ENCODE assay signal across 9 cellular contexts in genomic region chr9:136244776-136245193, GRCh38. TPM values are rescaled to one million over a fixed set of nuclear protein-coding genes. Genes with fewer than 3 reads are reported as not detected.
DNase-seq lines count a peak whose midpoint lies in the region; ATAC-seq and TF ChIP-seq lines count a peak whose summit lies in the region.
"Had no signal": no experiment of that assay in that cellular context is flagged by ENCODE, and none has a peak within 500 bp of the region (broad histone marks: within the 10 kb centered on the region; RNA-seq: fewer than 3 reads in every experiment).

No MANE protein-coding gene starts in this region.

- H3K36me3 ChIP-seq in adrenal gland (replicated peaks in 1 of 2) = no peaks in the 10 kb centered on the region
- H3K36me3 ChIP-seq in right lobe of liver = no peaks in the 10 kb centered on the region
- H3K36me3 ChIP-seq in tibial artery = no peaks in the 10 kb centered on the region
- H3K36me3 ChIP-seq in aorta (ENCODE audit: control insufficient read depth in 1 of 2, insufficient read depth in 2 of 2, low read length in 1 of 2) = no peaks in the 10 kb centered on the region

- H3K4me3 ChIP-seq in adrenal gland (peak overlapping the region; percentile 1 to 69 (median 44)), right lobe of liver (peak overlapping the region; percentile 71 to 87 (median 74)), tibial artery (peak overlapping the region; percentile 74), aorta (ENCODE audit: low read length in 2 of 2) (peak overlapping the region in 1 of 2 donors; percentile 74)

- no peaks in the 10 kb centered on the region for H3K9me3 Mint-ChIP-seq in activated T-cell treated with anti-CD3 and anti-CD28 coated beads, Interleukin-2, amount 50 U/mL, for 4 hours

- H3K4me1 Mint-ChIP-seq in activated T-cell treated with anti-CD3 and anti-CD28 coated beads, Interleukin-2, amount 50 U/mL, for 4 hours (ENCODE audit: low read depth) = peaks cover 42% of the 10 kb centered on the region

- TF ChIP-seq CTCF in adrenal gland (IDR thresholded peaks at IDR 0.05) (no peak), right lobe of liver (IDR thresholded peaks at IDR 0.05) (no peak), tibial artery (IDR thresholded peaks at IDR 0.05) (no peak), GM20000 (IDR thresholded peaks at IDR 0.05; ENCODE audit: extremely low read depth, missing control alignments) (no peak)

- no peaks in the 10 kb centered on the region for H3K27me3 Mint-ChIP-seq in activated T-cell treated with anti-CD3 and anti-CD28 coated beads, Interleukin-2, amount 50 U/mL, for 4 hours (ENCODE audit: low read depth)

- H3K27me3 ChIP-seq in adrenal gland (no peaks in the 10 kb centered on the region), right lobe of liver (no peaks in the 10 kb centered on the region), tibial artery (no peaks in the 10 kb centered on the region), aorta (ENCODE audit: control insufficient read depth in 1 of 2, insufficient read depth in 2 of 2, low read length in 1 of 2) (no peaks in the 10 kb centered on the region)

- H3K4me3 Mint-ChIP-seq in activated T-cell treated with anti-CD3 and anti-CD28 coated beads, Interleukin-2, amount 50 U/mL, for 4 hours = peak overlapping the region; percentile 98

- 12 to 19% (median 16%) methylated on average over 7 of the region's 7 CpGs for WGBS in adrenal gland, 4 donors
- WGBS in right lobe of liver (ENCODE audit: insufficient coverage, low coverage, low lambda C conversion rate, missing lambda C conversion rate) = 11% methylated on average over 7 of the region's 7 CpGs
- WGBS in aorta, 2 donors = 11 to 12% methylated on average over 7 of the region's 7 CpGs

- peaks cover 10% of the 10 kb centered on the region for H3K36me3 Mint-ChIP-seq in activated T-cell treated with anti-CD3 and anti-CD28 coated beads, Interleukin-2, amount 50 U/mL, for 4 hours (ENCODE audit: insufficient read depth)

- intact Hi-C loops in adrenal gland (cut with DNase I) = no loop called here
- intact Hi-C loops in right lobe of liver (cut with DNase I) = no loop called here
- intact Hi-C loops in tibial artery (cut with DNase I; ENCODE audit: low total_unique reads) = loop anchor here (10.0 kb wide), 1 partner anchor 280 kb away; the partner anchor contains the start of gene UBAC1
- intact Hi-C loops in aorta (cut with DNase I) = loop anchor here in 1 of 2 donors (10.0 kb wide), 2 partner anchors 280 to 340 kb away; partner anchors contain the start of genes CAMSAP1 and UBAC1

- TF ChIP-seq POLR2A in adrenal gland (IDR thresholded peaks at IDR 0.05) (no peak), right lobe of liver (IDR thresholded peaks at IDR 0.05) (no peak)

- ATAC-seq in activated T-cell treated with anti-CD3 and anti-CD28 coated beads, Interleukin-2, amount 50 U/mL, for 4 hours = no peak
- ATAC-seq in right lobe of liver (no peak), aorta (ENCODE audit: low FRiP score) (no peak)

- H3K27ac ChIP-seq in adrenal gland (no peak overlapping the region), right lobe of liver (no peak overlapping the region), tibial artery (peak overlapping the region in 1 of 2 donors; percentile 46), aorta (ENCODE audit: low read depth in 1 of 2, low read length in 2 of 2) (no peak overlapping the region)

- H3K9me3 ChIP-seq in adrenal gland (replicated peaks in 1 of 3) (no peaks in the 10 kb centered on the region), right lobe of liver (no peaks in the 10 kb centered on the region), tibial artery (no peaks in the 10 kb centered on the region), aorta (ENCODE audit: control insufficient read depth, low read length) (no peaks in the 10 kb centered on the region)

- H3K4me1 ChIP-seq in adrenal gland (replicated peaks in 1 of 2) (peaks cover 12 to 26% of the 10 kb centered on the region in 2 donors), right lobe of liver (peaks cover 0 to 16% (median 4%) of the 10 kb centered on the region in 4 donors), tibial artery (peaks cover 0 to 14% (median 9%) of the 10 kb centered on the region in 4 donors), aorta (ENCODE audit: control insufficient read depth in 1 of 2, insufficient read depth in 2 of 2, low read length in 2 of 2) (no peaks in the 10 kb centered on the region)

- no peak for DNase-seq in activated T-cell treated with anti-CD3 and anti-CD28 coated beads, Interleukin-2, amount 50 U/mL, for 4 hours
- no peak for DNase-seq in activated T-cell treated with anti-CD3 and anti-CD28 coated beads, Interleukin-2, amount 50 U/mL, for 1 hour
- DNase-seq in adrenal gland = no peak
- no peak for DNase-seq in right lobe of liver
- no peak for DNase-seq in tibial artery
- no peak for DNase-seq in GM20000 (ENCODE audit: low spot score)
- no peak for DNase-seq in aorta
- no peak for DNase-seq in NCI-H146 treated with DMSO at 0.1 percent for 48 hours (lab: John Stamatoyannopoulos, UW; ENCODE audit: unreplicated experiment)

RNA-seq across cellular contexts. Expression of gene QSOX2, which starts 0.8 kb away (rescaled TPM):
- 10 to 100 TPM; 26.9 to 30.3 (median 27.5) TPM for total RNA-seq in activated T-cell treated with anti-CD3 and anti-CD28 coated beads, Interleukin-2, amount 50 U/mL, for 4 hours
- total RNA-seq in adrenal gland (10 to 100 TPM in 4 of 8 donors, 1 to 10 TPM in 4; 6.4 to 14.3 (median 10.6) TPM), right lobe of liver (1 to 10 TPM; 2.9 to 8.7 (median 6.4) TPM), aorta (1 to 10 TPM; 6.8 to 7.9 TPM)
- polyA plus RNA-seq in adrenal gland (10 to 100 TPM in 1 of 3 donors, 1 to 10 TPM in 2; 7.1 to 11.4 (median 7.6) TPM), aorta (1 to 10 TPM; 1.0 to 5.7 TPM)

RNA-seq across cellular contexts. Expression of gene LHX3, which starts 39.9 kb away (rescaled TPM):
- under 1 TPM in 2 of 3 donors, not detected in 1; 0.08 to 0.11 TPM for total RNA-seq in activated T-cell treated with anti-CD3 and anti-CD28 coated beads, Interleukin-2, amount 50 U/mL, for 4 hours
- total RNA-seq in adrenal gland (not detected), right lobe of liver (not detected), aorta (not detected)
- polyA plus RNA-seq in adrenal gland (not detected), aorta (not detected)
- total RNA-seq: HT1080 had no signal

RNA-seq across cellular contexts. Expression of gene CCDC187, which starts 59.1 kb away (rescaled TPM):
- total RNA-seq in activated T-cell treated with anti-CD3 and anti-CD28 coated beads, Interleukin-2, amount 50 U/mL, for 4 hours = under 1 TPM in 1 of 3 donors, not detected in 2; 0.11 TPM
- under 1 TPM in 7 of 8 donors, not detected in 1; 0.04 to 0.19 (median 0.09) TPM for total RNA-seq in adrenal gland
- under 1 TPM; under 0.01 to 0.08 (median 0.04) TPM for polyA plus RNA-seq in adrenal gland
- under 1 TPM in 3 of 6 experiments, not detected in 3; 0.09 to 0.80 (median 0.62) TPM for total RNA-seq in right lobe of liver
- total RNA-seq in aorta = not detected
- not detected for polyA plus RNA-seq in aorta
